18 cellular contexts compared by ENCODE assay signal in genomic region chr22:19063581-19064353, GRCh38. TPM values are rescaled to one million over a fixed set of nuclear protein-coding genes. Genes with fewer than 3 reads are reported as not detected.
A peak's percentile ranks its signal among the peaks of the same experiment; 100 is the strongest.
DNase-seq lines count a peak whose midpoint lies in the region; ATAC-seq, FAIRE-seq and TF ChIP-seq lines count a peak whose summit lies in the region.
"Had no signal": no experiment of that assay in that cellular context is flagged by ENCODE, and none has a peak within 500 bp of the region (broad histone marks: within the 10 kb centered on the region; RNA-seq: fewer than 3 reads in every experiment).

No MANE protein-coding gene starts in this region.

- H3K27me3 ChIP-seq in K562 (ENCODE audit: control insufficient read depth in 2 of 2, insufficient read depth in 2 of 2, low read length in 2 of 2) (no peaks in the 10 kb centered on the region), right atrium auricular region (no peaks in the 10 kb centered on the region), sigmoid colon (no peaks in the 10 kb centered on the region), hepatocyte (no peaks in the 10 kb centered on the region)
- H3K27me3 ChIP-seq: BE2C had no signal

- H3K27ac ChIP-seq in VCaP, result peak overlapping the region; percentile 16; the same call in 1 of the 2 replicates
- H3K27ac ChIP-seq in K562 (ENCODE audit: extremely low read depth, low read depth, low read length), result no peak overlapping the region
- no peak overlapping the region for H3K27ac ChIP-seq in right atrium auricular region
- no peak overlapping the region for H3K27ac ChIP-seq in sigmoid colon
- H3K27ac ChIP-seq in hepatocyte, result no peak overlapping the region

- H3K9me3 ChIP-seq in K562 (replicated peaks; ENCODE audit: control insufficient read depth, insufficient read depth, low read depth, low read length), result no peaks in the 10 kb centered on the region
- H3K9me3 ChIP-seq in right atrium auricular region, result no peaks in the 10 kb centered on the region
- no peaks in the 10 kb centered on the region for H3K9me3 ChIP-seq in sigmoid colon
- H3K9me3 ChIP-seq in hepatocyte (ENCODE audit: low read depth), result no peaks in the 10 kb centered on the region
- H3K9me3 ChIP-seq: BE2C had no signal

- H3K9me2 ChIP-seq in hepatocyte (replicated peaks; ENCODE audit: insufficient read depth), result no peaks in the 10 kb centered on the region

- H3K9me1 ChIP-seq in K562 (ENCODE audit: control insufficient read depth, insufficient read depth, low read length), result no peaks in the 10 kb centered on the region

- FAIRE-seq in K562 (lab: Jason Lieb, UNC), result no peak
- FAIRE-seq: D721Med, HTR-8/SVneo had no signal

- POLR2A ChIA-PET in K562 (lab: Yijun Ruan, JAX), result interaction anchor here (0.6 to 3.7 kb wide), 7 partner anchors 10 to 544 kb away, joined by 3 to 19 read pairs (median 4); no protein-coding TSS in a partner anchor

- DNase-seq in K562 (ENCODE audit: extremely low read depth in 1 of 4, low spot score in 3 of 4), result no peak
- DNase-seq in right atrium auricular region (ENCODE audit: low spot score), result peak; percentile 47
- peak; percentile 51 for DNase-seq in sigmoid colon
- no peak for DNase-seq in NCI-H187 treated with DMSO at 0.1 percent for 48 hours (lab: John Stamatoyannopoulos, UW)
- DNase-seq in hepatocyte (ENCODE audit: low spot score), result no peak
- DNase-seq: BE2C; CD4-positive, alpha-beta memory T cell; DND-41; GF-D8; GOT3; NCI-H2107; NCI-H69; NK-92 treated with Interleukin-12 subunit alpha and Interleukin-12 subunit beta, amount 100 ng/mL, for 24 hours; OCI-M1 had no signal

- H3K4me3 ChIP-seq in K562, result no peak overlapping the region
- H3K4me3 ChIP-seq in right atrium auricular region, result no peak overlapping the region
- no peak overlapping the region for H3K4me3 ChIP-seq in sigmoid colon
- H3K4me3 ChIP-seq in hepatocyte, result no peak overlapping the region

- H3K36me3 ChIP-seq in K562 (ENCODE audit: control insufficient read depth, insufficient read depth, low read length) (peaks cover 95% of the 10 kb centered on the region; the same call in 2 of the 3 replicates), right atrium auricular region (peaks cover 86% of the 10 kb centered on the region), sigmoid colon (peaks cover 20 to 97% (median 40%) of the 10 kb centered on the region in 4 donors), hepatocyte (replicated peaks; ENCODE audit: insufficient read depth, low read depth) (no peaks in the 10 kb centered on the region)

- no peak for TF ChIP-seq RAD21 in K562 (CRISPR knock-in tag; conservative IDR thresholded peaks at IDR 0.05 in 1 of 2, IDR thresholded peaks at IDR 0.05 in 1 of 2)

- TF ChIP-seq EP300 in K562 (IDR thresholded peaks at IDR 0.05; ENCODE audit: low read length) (no peak), sigmoid colon (IDR thresholded peaks at IDR 0.05) (no peak)

- TF ChIP-seq CTCF in VCaP (conservative IDR thresholded peaks at IDR 0.05), result no peak
- no peak for TF ChIP-seq CTCF in K562 (IDR thresholded peaks at IDR 0.05 in 2 of 3, conservative IDR thresholded peaks at IDR 0.05 in 1 of 3; ENCODE audit: insufficient read depth in 2 of 3, low read depth in 1 of 3, low read length in 3 of 3)
- TF ChIP-seq CTCF in right atrium auricular region (IDR thresholded peaks at IDR 0.05), result no peak
- no peak for TF ChIP-seq CTCF in sigmoid colon (IDR thresholded peaks at IDR 0.05)
- TF ChIP-seq CTCF in hepatocyte (IDR thresholded peaks at IDR 0.05; ENCODE audit: poor library complexity), result no peak

- BruUV-seq in K562 (replicated peaks; lab: Mats Ljungman, UMichigan), result no TSS peak

- CTCF ChIA-PET in K562 (lab: Yijun Ruan, JAX; ENCODE audit: low intra/inter-chr PET ratio), result no interaction called here

- 90% methylated on average over 8 of the region's 8 CpGs for WGBS in K562 (ENCODE audit: insufficient coverage, low coverage, missing lambda C conversion rate)
- WGBS in sigmoid colon, 2 donors, result 90 to 94% methylated on average over 8 of the region's 8 CpGs
- 98% methylated on average over 8 of the region's 8 CpGs for whole genome bisulfite sequencing in hepatocyte (ENCODE audit: low lambda C conversion rate, missing lambda C conversion rate)

- ATAC-seq in K562 (no peak), HG02642 (IDR thresholded peaks at IDR 0.05; ENCODE audit: poor library complexity, unreplicated experiment) (no peak)

- intact Hi-C loops in K562 (cut with micrococcal nuclease), result no loop called here
- intact Hi-C loops in sigmoid colon (cut with DNase I), result no loop called here

- H3K4me1 ChIP-seq in K562 (replicated peaks in 1 of 2; ENCODE audit: control insufficient read depth in 2 of 2, insufficient read depth in 2 of 2, low read length in 2 of 2), result peaks cover 0 to 15% of the 10 kb centered on the region in 2 experiments; a peak in 1 of 5 replicates
- no peaks in the 10 kb centered on the region for H3K4me1 ChIP-seq in right atrium auricular region
- H3K4me1 ChIP-seq in sigmoid colon, result peaks cover 0 to 8% (median 2%) of the 10 kb centered on the region in 4 donors
- peaks cover 9% of the 10 kb centered on the region for H3K4me1 ChIP-seq in hepatocyte (ENCODE audit: insufficient read depth)
- H3K4me1 ChIP-seq: BE2C had no signal

- no peak overlapping the region for H3K4me2 ChIP-seq in K562 (ENCODE audit: insufficient read depth, low read length)
- no peak overlapping the region for H3K4me2 ChIP-seq in hepatocyte

- no peaks in the 10 kb centered on the region for H3K79me2 ChIP-seq in K562 (ENCODE audit: control insufficient read depth, insufficient read depth, low read length)
- H3K79me2 ChIP-seq in hepatocyte, result no peaks in the 10 kb centered on the region

- H2AFZ ChIP-seq in K562 (ENCODE audit: low read depth, low read length) (no peak overlapping the region), hepatocyte (no peak overlapping the region)

- in situ Hi-C loops in K562 (cut with MboI), result no loop called here

- H4K20me1 ChIP-seq in K562 (replicated peaks; ENCODE audit: control insufficient read depth, insufficient read depth, low read length) (peaks cover 13% of the 10 kb centered on the region), hepatocyte (ENCODE audit: insufficient read depth, poor library complexity, severe bottlenecking) (peaks cover 5% of the 10 kb centered on the region)

- H3K9ac ChIP-seq in K562 (ENCODE audit: insufficient read depth in 1 of 2, low read depth in 2 of 2, low read length in 2 of 2), result peak overlapping the region in 1 of 2 experiments; percentile 35; a peak in 1 of 4 replicates

- TF ChIP-seq POLR2A in K562 (conservative IDR thresholded peaks at IDR 0.05), result no peak
- no peak for TF ChIP-seq POLR2A in sigmoid colon (IDR thresholded peaks at IDR 0.05)

TF ChIP-seq in K562, 482 proteins besides CTCF, POLR2A, EP300 and RAD21 (continues in another document):
- TF ChIP-seq WHSC1 (IDR thresholded peaks at IDR 0.05; ENCODE audit: low read length), result peak; percentile 30
- no peak for TF ChIP-seq ARID1B (IDR thresholded peaks at IDR 0.05)
- peak; percentile 20 for TF ChIP-seq ZNF699 (CRISPR knock-in tag; IDR thresholded peaks at IDR 0.05; ENCODE audit: insufficient replicate concordance)
- TF ChIP-seq ZBTB12 (CRISPR knock-in tag; IDR thresholded peaks at IDR 0.05), result no peak

RNA-seq across cellular contexts. Expression of gene DGCR2, which starts 58.4 kb away (rescaled TPM):
- total RNA-seq in K562 (2011; cell fraction: chromatin; rRNA removed; ENCODE audit: low replicate concordance), result 104 and 237 TPM in 2 replicates
- total RNA-seq in K562 (2011; cell fraction: nucleolus; rRNA removed), result 233 and 250 TPM in 2 replicates
- 163 and 192 TPM in 2 replicates for total RNA-seq in K562 (2011; cell fraction: nucleoplasm; rRNA removed)
- total RNA-seq in K562 (2014; rRNA removed), result 62.9 and 79.7 TPM in 2 replicates
- total RNA-seq in K562 (2014; rRNA removed; fragmentation: Illumina TruSeq; extraction: Trizol), result 25.0 and 31.7 TPM in 2 replicates
- total RNA-seq in K562 (2015; rRNA removed; fragmentation: Illumina TruSeq; extraction: Trizol), result 52.2 and 56.7 TPM in 2 replicates
- 101 and 103 TPM in 2 replicates for total RNA-seq in K562 (2021)
- 45.6 and 65.3 TPM in 2 replicates for polyA plus RNA-seq in K562 (2011; rRNA removed)
- 87.9 and 92.8 TPM in 2 replicates for polyA plus RNA-seq in K562 (2011; cell fraction: cytosol; rRNA removed)
- 96.5 and 99.6 TPM in 2 replicates for polyA plus RNA-seq in K562 (2011; cell fraction: nucleus; rRNA removed)
- polyA plus RNA-seq in K562 (2012), result 68.2 and 87.4 TPM in 2 replicates
- polyA plus RNA-seq in K562 (2014; fragmentation: Illumina TruSeq; extraction: Trizol), result 56.7 and 59.7 TPM in 2 replicates
- under 1 TPM; 0.69 to 0.70 TPM for polyA plus RNA-seq in K562 (2014; fragmentation: Nextera tagmentation; extraction: Ambion mirVana)
- polyA plus RNA-seq in K562 (2014; rRNA removed), result 54.1 and 56.4 TPM in 2 replicates
- polyA minus RNA-seq in K562 (2011; rRNA and poly(A)+ RNA removed), result 59.4 and 60.5 TPM in 2 replicates
- 76.8 and 101 TPM in 2 replicates for polyA minus RNA-seq in K562 (2011; cell fraction: cytosol; rRNA and poly(A)+ RNA removed)
- 59.6 and 106 TPM in 2 replicates for polyA minus RNA-seq in K562 (2011; cell fraction: nucleus; rRNA and poly(A)+ RNA removed)
- 10 to 100 TPM; 32.8 to 48.1 TPM for total RNA-seq in right atrium auricular region
- 10 to 100 TPM; 25.5 to 36.8 (median 32.7) TPM for total RNA-seq in sigmoid colon
- 10 to 100 TPM in 2 of 3 donors, 1 to 10 TPM in 1; 7.2 to 68.7 (median 11.8) TPM for polyA plus RNA-seq in sigmoid colon
- 45.2 and 61.5 TPM in 2 replicates for total RNA-seq in hepatocyte
- 62.4 and 67.2 TPM in 2 replicates for polyA plus RNA-seq in hepatocyte

Comparison
In these comparisons a context has a peak if more than half of its experiments do, and no peak if none do; other contexts are left out.
1. DNase-seq: peak in right atrium auricular region (single experiment) and sigmoid colon (single experiment); none in K562 (0 of 4), NCI-H187 treated with DMSO at 0.1 percent for 48 hours (single experiment) and hepatocyte (single experiment).